ENCODE assay signal across 1 cellular context in the genomic region with DNA sequence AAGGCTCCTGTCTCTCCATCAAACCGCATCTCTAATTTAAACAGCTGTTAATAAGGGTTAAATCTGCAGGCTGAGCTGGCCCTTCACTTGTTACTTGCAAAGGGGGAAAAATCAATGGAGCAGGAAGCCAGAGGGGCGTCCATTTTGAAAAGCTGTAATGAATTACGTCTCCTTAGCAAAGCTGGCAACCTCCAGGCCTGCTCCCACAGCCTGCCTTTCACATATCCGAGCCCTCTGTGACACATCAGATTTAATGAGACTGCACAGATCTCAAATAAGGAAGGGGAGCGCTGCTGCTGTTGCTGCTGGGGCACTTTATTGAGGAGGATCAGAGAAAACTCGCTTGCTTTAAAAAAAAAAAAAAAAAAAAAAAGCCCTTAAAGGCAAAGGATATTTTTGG.
TF ChIP-seq lines count a peak whose summit lies in the region.

No MANE protein-coding gene starts in this region.

TF ChIP-seq in GM23338, 12 proteins besides CTCF, POLR2A, EP300 and RAD21 (continued from another document):
- TF ChIP-seq, protein P1, sequence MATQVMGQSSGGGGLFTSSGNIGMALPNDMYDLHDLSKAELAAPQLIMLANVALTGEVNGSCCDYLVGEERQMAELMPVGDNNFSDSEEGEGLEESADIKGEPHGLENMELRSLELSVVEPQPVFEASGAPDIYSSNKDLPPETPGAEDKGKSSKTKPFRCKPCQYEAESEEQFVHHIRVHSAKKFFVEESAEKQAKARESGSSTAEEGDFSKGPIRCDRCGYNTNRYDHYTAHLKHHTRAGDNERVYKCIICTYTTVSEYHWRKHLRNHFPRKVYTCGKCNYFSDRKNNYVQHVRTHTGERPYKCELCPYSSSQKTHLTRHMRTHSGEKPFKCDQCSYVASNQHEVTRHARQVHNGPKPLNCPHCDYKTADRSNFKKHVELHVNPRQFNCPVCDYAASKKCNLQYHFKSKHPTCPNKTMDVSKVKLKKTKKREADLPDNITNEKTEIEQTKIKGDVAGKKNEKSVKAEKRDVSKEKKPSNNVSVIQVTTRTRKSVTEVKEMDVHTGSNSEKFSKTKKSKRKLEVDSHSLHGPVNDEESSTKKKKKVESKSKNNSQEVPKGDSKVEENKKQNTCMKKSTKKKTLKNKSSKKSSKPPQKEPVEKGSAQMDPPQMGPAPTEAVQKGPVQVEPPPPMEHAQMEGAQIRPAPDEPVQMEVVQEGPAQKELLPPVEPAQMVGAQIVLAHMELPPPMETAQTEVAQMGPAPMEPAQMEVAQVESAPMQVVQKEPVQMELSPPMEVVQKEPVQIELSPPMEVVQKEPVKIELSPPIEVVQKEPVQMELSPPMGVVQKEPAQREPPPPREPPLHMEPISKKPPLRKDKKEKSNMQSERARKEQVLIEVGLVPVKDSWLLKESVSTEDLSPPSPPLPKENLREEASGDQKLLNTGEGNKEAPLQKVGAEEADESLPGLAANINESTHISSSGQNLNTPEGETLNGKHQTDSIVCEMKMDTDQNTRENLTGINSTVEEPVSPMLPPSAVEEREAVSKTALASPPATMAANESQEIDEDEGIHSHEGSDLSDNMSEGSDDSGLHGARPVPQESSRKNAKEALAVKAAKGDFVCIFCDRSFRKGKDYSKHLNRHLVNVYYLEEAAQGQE (IDR thresholded peaks at IDR 0.05; ENCODE audit: unreplicated experiment), result no peak
- TF ChIP-seq EZH2phosphoT487 (IDR thresholded peaks at IDR 0.05; ENCODE audit: unreplicated experiment) (no peak), CREB1 (CRISPR knock-in tag; IDR thresholded peaks at IDR 0.05; ENCODE audit: low read depth) (no peak), STAT1 (IDR thresholded peaks at IDR 0.05; ENCODE audit: unreplicated experiment) (no peak), POLR2AphosphoS5 (IDR thresholded peaks at IDR 0.05; ENCODE audit: low read depth) (no peak), EZH2 (IDR thresholded peaks at IDR 0.05; ENCODE audit: low read depth, unreplicated experiment) (no peak)
